In the genomic region with DNA sequence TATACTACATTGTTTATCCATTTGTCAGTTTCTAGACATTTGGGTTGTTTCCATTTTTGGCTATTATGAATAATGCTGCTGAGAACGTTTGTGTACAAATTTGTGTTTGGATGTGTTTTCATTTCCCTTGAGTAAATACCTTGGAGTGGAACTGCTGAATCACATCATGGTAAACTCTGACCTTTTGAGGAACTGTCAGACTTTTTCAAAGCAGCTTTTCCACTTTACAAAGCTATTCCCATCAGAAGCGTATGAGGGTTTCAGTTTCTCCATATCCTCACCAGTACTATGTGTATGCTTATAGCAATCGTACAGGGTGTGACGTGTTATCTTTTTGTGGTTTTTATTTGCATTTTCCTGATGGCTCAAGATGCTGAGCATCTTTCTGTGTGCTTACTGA, we compare ENCODE assay signal across 14 cellular contexts.
DNase-seq lines count a peak whose midpoint lies in the region; ATAC-seq, FAIRE-seq and TF ChIP-seq lines count a peak whose summit lies in the region.
"Had no signal": no experiment of that assay in that cellular context is flagged by ENCODE, and none has a peak within 500 bp of the region (broad histone marks: within the 10 kb centered on the region; RNA-seq: fewer than 3 reads in every experiment).

No MANE protein-coding gene starts in this region.

- H3K36me3 Mint-ChIP-seq in GM23338 (ENCODE audit: low read depth): no peaks in the 10 kb centered on the region
- H3K36me3 Mint-ChIP-seq in stimulated activated effector memory CD8-positive, alpha-beta T cell treated with anti-CD3 and anti-CD28 coated beads, Interleukin-12 subunit alpha, Interleukin-12 subunit beta, amount 100 ng/mL, for 72 hours: peaks cover 4% of the 10 kb centered on the region

- ATAC-seq in GM19025 (IDR thresholded peaks at IDR 0.05; ENCODE audit: low read depth, unreplicated experiment) (peak; percentile 49), GM23338 (no peak)
- ATAC-seq in stimulated activated effector memory CD8-positive, alpha-beta T cell treated with anti-CD3 and anti-CD28 coated beads, Interleukin-12 subunit alpha, Interleukin-12 subunit beta, amount 100 ng/mL, for 72 hours: no peak

- H3K4me1 ChIP-seq in GM23338 (ENCODE audit: insufficient read depth): no peaks in the 10 kb centered on the region

- no peaks in the 10 kb centered on the region for H4K20me1 ChIP-seq in GM23338 (replicated peaks; ENCODE audit: insufficient read depth)

- H3K27ac ChIP-seq in coronary artery (no peak overlapping the region), GM23338 (ENCODE audit: low read depth) (no peak overlapping the region)
- H3K27ac ChIP-seq: epithelial cell of prostate, HL-60, SK-N-MC had no signal

- peak; percentile 21 for FAIRE-seq in colon (lab: Jason Lieb, UNC)

- no peaks in the 10 kb centered on the region for H3K79me2 ChIP-seq in GM23338 (replicated peaks; ENCODE audit: insufficient read depth)

- no peak overlapping the region for H2AFZ ChIP-seq in GM23338

- H3K4me3 Mint-ChIP-seq in GM23338: no peak overlapping the region
- no peak overlapping the region for H3K4me3 Mint-ChIP-seq in stimulated activated effector memory CD8-positive, alpha-beta T cell treated with anti-CD3 and anti-CD28 coated beads, Interleukin-12 subunit alpha, Interleukin-12 subunit beta, amount 100 ng/mL, for 72 hours

- H3K36me3 ChIP-seq in GM23338 (ENCODE audit: insufficient read depth): no peaks in the 10 kb centered on the region

- no peaks in the 10 kb centered on the region for H3K27me3 Mint-ChIP-seq in GM23338 (ENCODE audit: insufficient read depth, low read depth, poor library complexity)

- no peaks in the 10 kb centered on the region for H3K9me2 ChIP-seq in GM23338 (ENCODE audit: insufficient read depth)

- H3K27me3 ChIP-seq in GM23338 (ENCODE audit: insufficient read depth): no peaks in the 10 kb centered on the region

- no peaks in the 10 kb centered on the region for H3F3A ChIP-seq in GM23338 (replicated peaks; ENCODE audit: low read depth)

- H3K4me2 ChIP-seq in GM23338: no peak overlapping the region

- peaks cover 7% of the 10 kb centered on the region; the same call in 2 of the 3 replicates for H3K4me1 Mint-ChIP-seq in GM23338
- H3K4me1 Mint-ChIP-seq in stimulated activated effector memory CD8-positive, alpha-beta T cell treated with anti-CD3 and anti-CD28 coated beads, Interleukin-12 subunit alpha, Interleukin-12 subunit beta, amount 100 ng/mL, for 72 hours: no peaks in the 10 kb centered on the region

- no peaks in the 10 kb centered on the region for H3K9me3 Mint-ChIP-seq in GM23338
- no peaks in the 10 kb centered on the region for H3K9me3 Mint-ChIP-seq in stimulated activated effector memory CD8-positive, alpha-beta T cell treated with anti-CD3 and anti-CD28 coated beads, Interleukin-12 subunit alpha, Interleukin-12 subunit beta, amount 100 ng/mL, for 72 hours

- DNase-seq in LNCaP clone FGC (ENCODE audit: low read depth): peak; percentile 79
- peak; percentile 36 for DNase-seq in pulmonary artery endothelial cell (ENCODE audit: low read depth, low spot score)
- DNase-seq in coronary artery (ENCODE audit: low spot score): no peak
- no peak for DNase-seq in islet precursor cell
- no peak for DNase-seq in GM23338 (ENCODE audit: low spot score)
- no peak for DNase-seq in stimulated activated effector memory CD8-positive, alpha-beta T cell treated with anti-CD3 and anti-CD28 coated beads, Interleukin-12 subunit alpha, Interleukin-12 subunit beta, amount 100 ng/mL, for 72 hours (ENCODE audit: low spot score in 2 of 2)
- DNase-seq: activated T-cell treated with anti-CD3 and anti-CD28 coated beads, Interleukin-2, amount 50 U/mL, for 1 hour; aorta; NCI-H1105 treated with DMSO at 0.1 percent for 48 hours had no signal

- TF ChIP-seq CTCF in LNCaP clone FGC (IDR thresholded peaks at IDR 0.05; ENCODE audit: control insufficient read depth, extremely low read depth, insufficient read depth) (no peak), coronary artery (IDR thresholded peaks at IDR 0.05) (no peak), GM23338 (conservative IDR thresholded peaks at IDR 0.05; ENCODE audit: low read depth in 2 of 2) (no peak)

- H3K4me3 ChIP-seq in LNCaP clone FGC (ENCODE audit: low read depth, low read length) (no peak overlapping the region), coronary artery (no peak overlapping the region), GM23338 (no peak overlapping the region)
- H3K4me3 ChIP-seq: SK-N-MC had no signal

- no peak overlapping the region for H3K27ac Mint-ChIP-seq in GM23338
- no peak overlapping the region for H3K27ac Mint-ChIP-seq in stimulated activated effector memory CD8-positive, alpha-beta T cell treated with anti-CD3 and anti-CD28 coated beads, Interleukin-12 subunit alpha, Interleukin-12 subunit beta, amount 100 ng/mL, for 72 hours

TF ChIP-seq in GM23338, 12 proteins besides CTCF, POLR2A, EP300 and RAD21:
- TF ChIP-seq POLR2AphosphoS5 (IDR thresholded peaks at IDR 0.05; ENCODE audit: low read depth): no peak
- no peak for TF ChIP-seq NANOG (IDR thresholded peaks at IDR 0.05; ENCODE audit: borderline replicate concordance)
- TF ChIP-seq, protein P1, sequence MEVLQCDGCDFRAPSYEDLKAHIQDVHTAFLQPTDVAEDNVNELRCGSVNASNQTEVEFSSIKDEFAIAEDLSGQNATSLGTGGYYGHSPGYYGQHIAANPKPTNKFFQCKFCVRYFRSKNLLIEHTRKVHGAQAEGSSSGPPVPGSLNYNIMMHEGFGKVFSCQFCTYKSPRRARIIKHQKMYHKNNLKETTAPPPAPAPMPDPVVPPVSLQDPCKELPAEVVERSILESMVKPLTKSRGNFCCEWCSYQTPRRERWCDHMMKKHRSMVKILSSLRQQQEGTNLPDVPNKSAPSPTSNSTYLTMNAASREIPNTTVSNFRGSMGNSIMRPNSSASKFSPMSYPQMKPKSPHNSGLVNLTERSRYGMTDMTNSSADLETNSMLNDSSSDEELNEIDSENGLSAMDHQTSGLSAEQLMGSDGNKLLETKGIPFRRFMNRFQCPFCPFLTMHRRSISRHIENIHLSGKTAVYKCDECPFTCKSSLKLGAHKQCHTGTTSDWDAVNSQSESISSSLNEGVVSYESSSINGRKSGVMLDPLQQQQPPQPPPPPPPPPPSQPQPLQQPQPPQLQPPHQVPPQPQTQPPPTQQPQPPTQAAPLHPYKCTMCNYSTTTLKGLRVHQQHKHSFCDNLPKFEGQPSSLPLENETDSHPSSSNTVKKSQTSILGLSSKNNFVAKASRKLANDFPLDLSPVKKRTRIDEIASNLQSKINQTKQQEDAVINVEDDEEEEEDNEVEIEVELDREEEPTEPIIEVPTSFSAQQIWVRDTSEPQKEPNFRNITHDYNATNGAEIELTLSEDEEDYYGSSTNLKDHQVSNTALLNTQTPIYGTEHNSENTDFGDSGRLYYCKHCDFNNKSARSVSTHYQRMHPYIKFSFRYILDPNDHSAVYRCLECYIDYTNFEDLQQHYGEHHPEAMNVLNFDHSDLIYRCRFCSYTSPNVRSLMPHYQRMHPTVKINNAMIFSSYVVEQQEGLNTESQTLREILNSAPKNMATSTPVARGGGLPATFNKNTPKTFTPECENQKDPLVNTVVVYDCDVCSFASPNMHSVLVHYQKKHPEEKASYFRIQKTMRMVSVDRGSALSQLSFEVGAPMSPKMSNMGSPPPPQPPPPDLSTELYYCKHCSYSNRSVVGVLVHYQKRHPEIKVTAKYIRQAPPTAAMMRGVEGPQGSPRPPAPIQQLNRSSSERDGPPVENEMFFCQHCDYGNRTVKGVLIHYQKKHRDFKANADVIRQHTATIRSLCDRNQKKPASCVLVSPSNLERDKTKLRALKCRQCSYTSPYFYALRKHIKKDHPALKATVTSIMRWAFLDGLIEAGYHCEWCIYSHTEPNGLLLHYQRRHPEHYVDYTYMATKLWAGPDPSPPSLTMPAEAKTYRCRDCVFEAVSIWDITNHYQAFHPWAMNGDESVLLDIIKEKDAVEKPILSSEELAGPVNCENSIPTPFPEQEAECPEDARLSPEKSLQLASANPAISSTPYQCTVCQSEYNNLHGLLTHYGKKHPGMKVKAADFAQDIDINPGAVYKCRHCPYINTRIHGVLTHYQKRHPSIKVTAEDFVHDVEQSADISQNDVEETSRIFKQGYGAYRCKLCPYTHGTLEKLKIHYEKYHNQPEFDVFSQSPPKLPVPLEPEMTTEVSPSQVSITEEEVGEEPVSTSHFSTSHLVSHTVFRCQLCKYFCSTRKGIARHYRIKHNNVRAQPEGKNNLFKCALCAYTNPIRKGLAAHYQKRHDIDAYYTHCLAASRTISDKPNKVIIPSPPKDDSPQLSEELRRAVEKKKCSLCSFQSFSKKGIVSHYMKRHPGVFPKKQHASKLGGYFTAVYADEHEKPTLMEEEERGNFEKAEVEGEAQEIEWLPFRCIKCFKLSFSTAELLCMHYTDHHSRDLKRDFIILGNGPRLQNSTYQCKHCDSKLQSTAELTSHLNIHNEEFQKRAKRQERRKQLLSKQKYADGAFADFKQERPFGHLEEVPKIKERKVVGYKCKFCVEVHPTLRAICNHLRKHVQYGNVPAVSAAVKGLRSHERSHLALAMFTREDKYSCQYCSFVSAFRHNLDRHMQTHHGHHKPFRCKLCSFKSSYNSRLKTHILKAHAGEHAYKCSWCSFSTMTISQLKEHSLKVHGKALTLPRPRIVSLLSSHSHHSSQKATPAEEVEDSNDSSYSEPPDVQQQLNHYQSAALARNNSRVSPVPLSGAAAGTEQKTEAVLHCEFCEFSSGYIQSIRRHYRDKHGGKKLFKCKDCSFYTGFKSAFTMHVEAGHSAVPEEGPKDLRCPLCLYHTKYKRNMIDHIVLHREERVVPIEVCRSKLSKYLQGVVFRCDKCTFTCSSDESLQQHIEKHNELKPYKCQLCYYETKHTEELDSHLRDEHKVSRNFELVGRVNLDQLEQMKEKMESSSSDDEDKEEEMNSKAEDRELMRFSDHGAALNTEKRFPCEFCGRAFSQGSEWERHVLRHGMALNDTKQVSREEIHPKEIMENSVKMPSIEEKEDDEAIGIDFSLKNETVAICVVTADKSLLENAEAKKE (CRISPR knock-in tag; IDR thresholded peaks at IDR 0.05): no peak
- TF ChIP-seq, protein P2, sequence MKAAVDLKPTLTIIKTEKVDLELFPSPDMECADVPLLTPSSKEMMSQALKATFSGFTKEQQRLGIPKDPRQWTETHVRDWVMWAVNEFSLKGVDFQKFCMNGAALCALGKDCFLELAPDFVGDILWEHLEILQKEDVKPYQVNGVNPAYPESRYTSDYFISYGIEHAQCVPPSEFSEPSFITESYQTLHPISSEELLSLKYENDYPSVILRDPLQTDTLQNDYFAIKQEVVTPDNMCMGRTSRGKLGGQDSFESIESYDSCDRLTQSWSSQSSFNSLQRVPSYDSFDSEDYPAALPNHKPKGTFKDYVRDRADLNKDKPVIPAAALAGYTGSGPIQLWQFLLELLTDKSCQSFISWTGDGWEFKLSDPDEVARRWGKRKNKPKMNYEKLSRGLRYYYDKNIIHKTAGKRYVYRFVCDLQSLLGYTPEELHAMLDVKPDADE (IDR thresholded peaks at IDR 0.05): no peak
- no peak for TF ChIP-seq CREB1 (CRISPR knock-in tag; IDR thresholded peaks at IDR 0.05; ENCODE audit: low read depth)
- no peak for TF ChIP-seq EZH2 (IDR thresholded peaks at IDR 0.05; ENCODE audit: low read depth, unreplicated experiment)
- no peak for TF ChIP-seq ZNF331 (CRISPR knock-in tag; IDR thresholded peaks at IDR 0.05; ENCODE audit: low read depth)
TF ChIP-seq in GM23338: peak in this region for 0.

Comparison
In these comparisons a context has a peak if more than half of its experiments do, and no peak if none do; other contexts are left out.
1. DNase-seq: peak in LNCaP clone FGC (single experiment) and pulmonary artery endothelial cell (single experiment); none in coronary artery (single experiment), islet precursor cell (single experiment), GM23338 (single experiment) and stimulated activated effector memory CD8-positive, alpha-beta T cell treated with anti-CD3 and anti-CD28 coated beads, Interleukin-12 subunit alpha, Interleukin-12 subunit beta, amount 100 ng/mL, for 72 hours (0 of 2).